In genomic region chr2:6148887-6149286, GRCh38 we compare ENCODE assay signal across 20 cellular contexts.
A peak's percentile ranks its signal among the peaks of the same experiment; 100 is the strongest.
DNase-seq lines count a peak whose midpoint lies in the region; ATAC-seq and TF ChIP-seq lines count a peak whose summit lies in the region.
"Had no signal": no experiment of that assay in that cellular context is flagged by ENCODE, and none has a peak within 500 bp of the region (broad histone marks: within the 10 kb centered on the region; RNA-seq: fewer than 3 reads in every experiment).

No MANE protein-coding gene starts in this region.

- no peaks in the 10 kb centered on the region for H3F3A ChIP-seq in GM23248 (ENCODE audit: insufficient read depth)

- WGBS in GM23248 (ENCODE audit: low coverage in 1 of 2, low lambda C conversion rate in 2 of 2, missing lambda C conversion rate in 2 of 2), 2 experiments = 7 to 30% methylated on average over 1 of the region's 1 CpG

- no peaks in the 10 kb centered on the region for H3K27me3 ChIP-seq in GM23248 (replicated peaks; ENCODE audit: insufficient read depth)
- no peaks in the 10 kb centered on the region for H3K27me3 ChIP-seq in adipocyte (replicated peaks; ENCODE audit: control insufficient read depth, insufficient read depth, low read length)

- no peak for TF ChIP-seq CTCF in choroid plexus epithelial cell (conservative IDR thresholded peaks at IDR 0.05; ENCODE audit: low read depth, low read length)

- no peaks in the 10 kb centered on the region for H3K9me2 ChIP-seq in GM23248 (ENCODE audit: insufficient read depth)

- H3K4me2 ChIP-seq in GM23248 (ENCODE audit: unreplicated experiment) = no peak overlapping the region
- H3K4me2 ChIP-seq: GM23338, KMS-11 had no signal

- no peak for ATAC-seq in GM21528 (IDR thresholded peaks at IDR 0.05; ENCODE audit: low FRiP score, unreplicated experiment)
- ATAC-seq in GM21390 (IDR thresholded peaks at IDR 0.05; ENCODE audit: unreplicated experiment) = no peak
- ATAC-seq: GM23338 had no signal

- no peaks in the 10 kb centered on the region for H4K20me1 ChIP-seq in GM23248 (ENCODE audit: insufficient read depth)

- DNase-seq in GM23248 (peak; percentile 2), adipocyte (ENCODE audit: low read depth) (peak; percentile 13), choroid plexus epithelial cell (ENCODE audit: low read depth) (peak; percentile 54), non-pigmented ciliary epithelial cell (ENCODE audit: low read depth) (peak; percentile 15), GDM1 (lab: John Stamatoyannopoulos, UW) (no peak)
- no peak for DNase-seq in activated T-cell treated with anti-CD3 and anti-CD28 coated beads, Interleukin-2, amount 50 U/mL, for 1 hour
- DNase-seq: CD4-positive, CD25-positive, alpha-beta regulatory T cell; DMS79; HCEC 1CT; NCI-H1105; NCI-H146; NCI-H2081 treated with DMSO at 0.1 percent for 48 hours; NCI-H526 treated with DMSO at 0.1 percent for 48 hours; OCI-M1; Right ventricle myocardium superior had no signal

- H3K79me2 ChIP-seq in GM23248 (ENCODE audit: insufficient read depth) = no peaks in the 10 kb centered on the region

- no peaks in the 10 kb centered on the region for H3K4me1 ChIP-seq in GM23248 (ENCODE audit: insufficient read depth)
- no peaks in the 10 kb centered on the region for H3K4me1 ChIP-seq in adipocyte (ENCODE audit: control insufficient read depth, insufficient read depth, low read length)

- H3K4me3 ChIP-seq in GM23248 (no peak overlapping the region), adipocyte (ENCODE audit: low read length) (no peak overlapping the region), choroid plexus epithelial cell (ENCODE audit: low read depth, low read length) (no peak overlapping the region)
- H3K4me3 ChIP-seq: GM23338, SK-N-MC had no signal

- H3K9ac ChIP-seq in GM23248 (no peak overlapping the region), adipocyte (ENCODE audit: low read length) (no peak overlapping the region)
- H3K9ac ChIP-seq: KMS-11 had no signal

- H3K36me3 ChIP-seq in GM23248 (ENCODE audit: low read depth) = no peaks in the 10 kb centered on the region
- no peaks in the 10 kb centered on the region for H3K36me3 ChIP-seq in adipocyte (ENCODE audit: control insufficient read depth, insufficient read depth, low read length, severe bottlenecking)

- no peak overlapping the region for H2AFZ ChIP-seq in GM23248
- H2AFZ ChIP-seq: GM23338 had no signal

- H3K9me3 ChIP-seq in GM23248 (ENCODE audit: low read depth) (no peaks in the 10 kb centered on the region), adipocyte (ENCODE audit: control insufficient read depth, low read length) (peaks cover 4% of the 10 kb centered on the region)

- no peak overlapping the region for H3K27ac ChIP-seq in GM23248
- H3K27ac ChIP-seq: KMS-11, SK-N-MC had no signal

- in situ Hi-C loops in GM23248 (cut with MboI) = no loop called here

Comparison
In these comparisons a context has a peak if more than half of its experiments do, and no peak if none do; other contexts are left out.
1. DNase-seq: peak in GM23248 (single experiment), adipocyte (single experiment), choroid plexus epithelial cell (single experiment) and non-pigmented ciliary epithelial cell (single experiment); none in GDM1 (single experiment) and activated T-cell treated with anti-CD3 and anti-CD28 coated beads, Interleukin-2, amount 50 U/mL, for 1 hour (single experiment).